Comparison of ENCODE assay signal across 13 cellular contexts in genomic region chr1:167943541-167943940, GRCh38. TPM values are rescaled to one million over a fixed set of nuclear protein-coding genes. Genes with fewer than 3 reads are reported as not detected.
DNase-seq lines count a peak whose midpoint lies in the region; ATAC-seq and TF ChIP-seq lines count a peak whose summit lies in the region.
"Had no signal": no experiment of that assay in that cellular context is flagged by ENCODE, and none has a peak within 500 bp of the region (broad histone marks: within the 10 kb centered on the region; RNA-seq: fewer than 3 reads in every experiment).

No MANE protein-coding gene starts in this region.

- no peak overlapping the region for H3K14ac ChIP-seq in trophoblast cell (ENCODE audit: low read length)

- H3K9me3 ChIP-seq in trophoblast cell (ENCODE audit: insufficient read depth, low read depth, low read length) (no peaks in the 10 kb centered on the region), tibial nerve (no peaks in the 10 kb centered on the region)
- H3K9me3 ChIP-seq: BE2C had no signal

- POLR2A ChIA-PET in RWPE1 (lab: Yijun Ruan, JAX; ENCODE audit: low non-redundant PET), result no interaction called here

- H2AK5ac ChIP-seq in trophoblast cell (ENCODE audit: low read length), result no peak overlapping the region

- H3K4ac ChIP-seq in trophoblast cell (ENCODE audit: low read depth, low read length), result peak overlapping the region; percentile 84

- no peak for TF ChIP-seq POLR2A in tibial nerve (IDR thresholded peaks at IDR 0.05)

- H3K9ac ChIP-seq in trophoblast cell (ENCODE audit: low read length), result no peak overlapping the region

- 100% methylated on average over 2 of the region's 9 CpGs for WGBS in trophoblast cell (ENCODE audit: extremely low coverage, insufficient coverage, insufficient read length)
- 83 to 87% methylated on average over 9 of the region's 9 CpGs for WGBS in tibial nerve, 2 donors

- no peak overlapping the region for H2BK120ac ChIP-seq in trophoblast cell (ENCODE audit: insufficient read depth, low read length, poor library complexity)

- CTCF ChIA-PET in RWPE1 (lab: Yijun Ruan, JAX), result no interaction called here

- no peak for ATAC-seq in HG03354 (IDR thresholded peaks at IDR 0.05; ENCODE audit: poor library complexity, severe bottlenecking, unreplicated experiment)
- ATAC-seq: HepG2, K562 had no signal

- peaks cover 9% of the 10 kb centered on the region for H3K79me2 ChIP-seq in trophoblast cell (ENCODE audit: control insufficient read depth, insufficient read depth, low read length, poor library complexity)

- no peaks in the 10 kb centered on the region for H3K27me3 ChIP-seq in trophoblast cell (ENCODE audit: insufficient read depth, low read length)
- no peaks in the 10 kb centered on the region for H3K27me3 ChIP-seq in tibial nerve
- H3K27me3 ChIP-seq: BE2C had no signal

- H3K36me3 ChIP-seq in trophoblast cell (ENCODE audit: control insufficient read depth in 1 of 2, insufficient read depth in 2 of 2, low read length in 2 of 2) (peaks cover 3 to 5% of the 10 kb centered on the region in 2 experiments), tibial nerve (peaks cover 0 to 6% (median 0%) of the 10 kb centered on the region in 3 donors)
- H3K36me3 ChIP-seq: BE2C had no signal

- no peak overlapping the region for H3K18ac ChIP-seq in trophoblast cell (ENCODE audit: low read length)

- H4K12ac ChIP-seq in trophoblast cell (ENCODE audit: low read depth, low read length), result no peak overlapping the region

- no peak overlapping the region for H3K4me3 ChIP-seq in fibroblast of villous mesenchyme (ENCODE audit: low read depth, low read length)
- H3K4me3 ChIP-seq in trophoblast cell (ENCODE audit: low read depth, low read length), result no peak overlapping the region
- no peak overlapping the region for H3K4me3 ChIP-seq in tibial nerve
- H3K4me3 ChIP-seq: K562 had no signal

- H2BK5ac ChIP-seq in trophoblast cell (ENCODE audit: low read depth, low read length, poor library complexity), result no peak overlapping the region

- no peak overlapping the region for H3K27ac ChIP-seq in RWPE1
- H3K27ac ChIP-seq in trophoblast cell (ENCODE audit: low read depth, low read length), result no peak overlapping the region
- H3K27ac ChIP-seq in tibial nerve, result no peak overlapping the region
- H3K27ac ChIP-seq: C4-2B had no signal

- TF ChIP-seq CTCF in RWPE1 (conservative IDR thresholded peaks at IDR 0.05; ENCODE audit: low read depth), result no peak
- no peak for TF ChIP-seq CTCF in fibroblast of villous mesenchyme (IDR thresholded peaks at IDR 0.05; ENCODE audit: insufficient read depth, low read depth, low read length)
- no peak for TF ChIP-seq CTCF in tibial nerve (IDR thresholded peaks at IDR 0.05)

- no peak overlapping the region for H3K4me2 ChIP-seq in trophoblast cell (ENCODE audit: low read length)

- no peak overlapping the region for H2BK12ac ChIP-seq in trophoblast cell (ENCODE audit: low read length)

- H3K4me1 ChIP-seq in trophoblast cell (ENCODE audit: control insufficient read depth in 1 of 2, insufficient read depth in 2 of 2, low read length in 2 of 2) (no peaks in the 10 kb centered on the region), tibial nerve (peaks cover 0 to 28% (median 0%) of the 10 kb centered on the region in 4 donors)
- H3K4me1 ChIP-seq: BE2C had no signal

- no peak for TF ChIP-seq EP300 in tibial nerve (IDR thresholded peaks at IDR 0.05)

- no peaks in the 10 kb centered on the region for H3K79me1 ChIP-seq in trophoblast cell (ENCODE audit: low read length)

- no peak overlapping the region for H4K8ac ChIP-seq in trophoblast cell (ENCODE audit: low read depth, low read length)

- H3K23ac ChIP-seq in trophoblast cell (ENCODE audit: low read length), result no peak overlapping the region

- peak; percentile 20 for DNase-seq in ELR (ENCODE audit: low read depth)
- DNase-seq in RWPE1 (ENCODE audit: low spot score), result peak; percentile 37
- peak; percentile 45 for DNase-seq in fibroblast of villous mesenchyme (ENCODE audit: low read depth)
- DNase-seq in trophoblast cell, result no peak
- no peak for DNase-seq in amniotic stem cell (lab: John Stamatoyannopoulos, UW)
- DNase-seq in tibial nerve (ENCODE audit: low spot score in 2 of 2), result no peak
- DNase-seq: BE2C; CD4-positive, alpha-beta memory T cell; DND-41 had no signal

- no peak overlapping the region for H2AFZ ChIP-seq in trophoblast cell (ENCODE audit: insufficient read depth, low read length, poor library complexity)

- no peak overlapping the region for H4K91ac ChIP-seq in trophoblast cell (ENCODE audit: low read depth, low read length)

RNA-seq across cellular contexts. Expression of gene MPC2, which starts 6.7 kb away (rescaled TPM):
- total RNA-seq in fibroblast of villous mesenchyme, result 30.3 and 33.7 TPM in 2 replicates
- polyA plus RNA-seq in trophoblast cell (2013), result 61.6 and 67.9 TPM in 2 replicates
- total RNA-seq in tibial nerve, result 10 to 100 TPM; 16.1 to 22.4 (median 19.1) TPM

RNA-seq across cellular contexts. Expression of gene DCAF6, which starts 7.1 kb away (rescaled TPM):
- total RNA-seq in fibroblast of villous mesenchyme (58.0 and 73.4 TPM in 2 replicates), tibial nerve (100 to 1,000 TPM in 1 of 4 donors, 10 to 100 TPM in 3; 75.7 to 118 (median 77.4) TPM)
- 75.9 and 76.4 TPM in 2 replicates for polyA plus RNA-seq in trophoblast cell (2013)

RNA-seq across cellular contexts. Expression of gene ADCY10, which starts 29.6 kb away (rescaled TPM):
- total RNA-seq in fibroblast of villous mesenchyme, result under 0.01 TPM in 1 of 2 replicates, not detected in the other
- polyA plus RNA-seq in trophoblast cell (2013), result 1.3 TPM in 2 replicates
- not detected for total RNA-seq in tibial nerve
- polyA plus RNA-seq: CD4-positive, alpha-beta memory T cell had no signal

Comparison
In these comparisons a context has a peak if more than half of its experiments do, and no peak if none do; other contexts are left out.
1. DNase-seq: peak in ELR (single experiment), RWPE1 (single experiment) and fibroblast of villous mesenchyme (single experiment); none in trophoblast cell (0 of 2), amniotic stem cell (single experiment) and tibial nerve (0 of 2).